In genomic region chr16:70683146-70683944, GRCh38 we compare ENCODE assay signal across 12 cellular contexts. TPM values are rescaled to one million over a fixed set of nuclear protein-coding genes. Genes with fewer than 3 reads are reported as not detected.
DNase-seq lines count a peak whose midpoint lies in the region; ATAC-seq and TF ChIP-seq lines count a peak whose summit lies in the region.
"Had no signal": no experiment of that assay in that cellular context is flagged by ENCODE, and none has a peak within 500 bp of the region (broad histone marks: within the 10 kb centered on the region; RNA-seq: fewer than 3 reads in every experiment).

No MANE protein-coding gene starts in this region.

- intact Hi-C loops in mammary epithelial cell (cut with micrococcal nuclease), result loop anchor here (2.0 to 10.0 kb wide), 2 partner anchors 87 to 681 kb away; no protein-coding TSS in a partner anchor
- intact Hi-C loops in lower lobe of right lung (cut with DNase I), result no loop called here
- intact Hi-C loops in stomach (cut with DNase I; ENCODE audit: low total_unique reads), result no loop called here

- peaks cover 15% of the 10 kb centered on the region for H3K4me1 ChIP-seq in GM23248 (ENCODE audit: insufficient read depth)
- H3K4me1 ChIP-seq in mammary epithelial cell (ENCODE audit: insufficient read depth, low read length), result peaks cover 61% of the 10 kb centered on the region
- peaks cover 69% of the 10 kb centered on the region for H3K4me1 ChIP-seq in lower lobe of right lung
- H3K4me1 ChIP-seq in stomach, result peaks cover 71 to 84% (median 77%) of the 10 kb centered on the region in 4 donors
- H3K4me1 ChIP-seq in Karpas-422 (ENCODE audit: low read length), result peaks cover 9% of the 10 kb centered on the region

- no TSS peak for BruUV-seq in mammary epithelial cell (replicated peaks; lab: Mats Ljungman, UMichigan)

- ATAC-seq in lower lobe of right lung, result no peak
- ATAC-seq: CD8-positive, alpha-beta T cell had no signal

- H4K20me1 ChIP-seq in GM23248 (ENCODE audit: insufficient read depth) (no peaks in the 10 kb centered on the region), mammary epithelial cell (ENCODE audit: insufficient read depth, low read length) (no peaks in the 10 kb centered on the region), Karpas-422 (ENCODE audit: insufficient read depth, low read depth, low read length) (no peaks in the 10 kb centered on the region; the same call in 1 of the 2 replicates)

- H2AFZ ChIP-seq in GM23248 (no peak overlapping the region), mammary epithelial cell (ENCODE audit: low read depth, low read length) (no peak overlapping the region), Karpas-422 (ENCODE audit: low read length) (no peak overlapping the region)

- H3K9ac ChIP-seq in GM23248, result peak overlapping the region; percentile 95
- no peak overlapping the region for H3K9ac ChIP-seq in mammary epithelial cell (ENCODE audit: insufficient read depth, low read length)
- H3K9ac ChIP-seq in Karpas-422 (ENCODE audit: low read length), result no peak overlapping the region

- H3K9me2 ChIP-seq in GM23248 (ENCODE audit: insufficient read depth) (no peaks in the 10 kb centered on the region), Karpas-422 (replicated peaks; ENCODE audit: insufficient read depth, low read length) (no peaks in the 10 kb centered on the region)

- WGBS in GM23248 (ENCODE audit: low coverage in 1 of 2, low lambda C conversion rate in 2 of 2, missing lambda C conversion rate in 2 of 2), 2 experiments, result 72 to 74% methylated on average over 12 to 13 of the region's 13 CpGs
- WGBS in mammary epithelial cell (ENCODE audit: low coverage, missing lambda C conversion rate), result 57% methylated on average over 12 of the region's 13 CpGs
- 82 to 90% (median 86%) methylated on average over 7 to 13 of the region's 13 CpGs for WGBS in stomach, 5 donors

- DNase-seq in GM23248, result no peak
- DNase-seq in mammary epithelial cell, result no peak
- DNase-seq in lower lobe of right lung, result no peak
- DNase-seq in stomach, result no peak
- DNase-seq in RPMI8226, result no peak
- no peak for DNase-seq in stimulated activated CD4-positive, alpha-beta T cell treated with anti-CD3 and anti-CD28 coated beads, Interleukin-4, amount 100 ng/mL, for 24 hours
- DNase-seq in Karpas-422, result no peak
- no peak for DNase-seq in activated CD8-positive, alpha-beta memory T cell treated with anti-CD3 and anti-CD28 coated beads for 24 hours
- DNase-seq: activated T-cell treated with anti-CD3 and anti-CD28 coated beads for 4 hours; NCI-H1105; stimulated activated CD4-positive, alpha-beta T cell treated with anti-CD3 and anti-CD28 coated beads, Interleukin-4, amount 100 ng/mL, for 4 hours had no signal

- H3K27me3 ChIP-seq in GM23248 (replicated peaks; ENCODE audit: insufficient read depth) (no peaks in the 10 kb centered on the region), mammary epithelial cell (ENCODE audit: insufficient read depth, low read length) (no peaks in the 10 kb centered on the region), lower lobe of right lung (ENCODE audit: low read depth) (no peaks in the 10 kb centered on the region), stomach (peaks cover 0 to 11% (median 0%) of the 10 kb centered on the region in 3 donors), Karpas-422 (ENCODE audit: low read length) (no peaks in the 10 kb centered on the region)

- no peaks in the 10 kb centered on the region for H3K36me3 ChIP-seq in GM23248 (ENCODE audit: low read depth)
- no peaks in the 10 kb centered on the region for H3K36me3 ChIP-seq in mammary epithelial cell (ENCODE audit: insufficient read depth, low read length)
- H3K36me3 ChIP-seq in lower lobe of right lung, result peaks cover 21% of the 10 kb centered on the region
- peaks cover 14 to 15% (median 15%) of the 10 kb centered on the region in 4 donors for H3K36me3 ChIP-seq in stomach
- H3K36me3 ChIP-seq in Karpas-422 (ENCODE audit: insufficient read depth, low read length), result no peaks in the 10 kb centered on the region

- H3K4me3 ChIP-seq in GM23248 (peak overlapping the region; percentile 77), mammary epithelial cell (replicated peaks in 1 of 3; ENCODE audit: insufficient read depth in 1 of 3, low read depth in 2 of 3, low read length in 3 of 3) (peak overlapping the region; percentile 4 to 84 (median 13)), lower lobe of right lung (peak overlapping the region; percentile 73), stomach (peak overlapping the region; percentile 66 to 83 (median 75)), Karpas-422 (ENCODE audit: low read length) (no peak overlapping the region)

- H3K9me3 ChIP-seq in GM23248 (ENCODE audit: low read depth) (no peaks in the 10 kb centered on the region), mammary epithelial cell (replicated peaks; ENCODE audit: insufficient read depth, low read length) (no peaks in the 10 kb centered on the region), lower lobe of right lung (no peaks in the 10 kb centered on the region), stomach (no peaks in the 10 kb centered on the region), Karpas-422 (ENCODE audit: low read length) (no peaks in the 10 kb centered on the region)

- H3K79me2 ChIP-seq in GM23248 (ENCODE audit: insufficient read depth), result peaks cover 54% of the 10 kb centered on the region
- H3K79me2 ChIP-seq in mammary epithelial cell (ENCODE audit: insufficient read depth, low read length), result peaks cover 55% of the 10 kb centered on the region
- no peaks in the 10 kb centered on the region for H3K79me2 ChIP-seq in Karpas-422 (ENCODE audit: low read length)

- TF ChIP-seq POLR2A in stomach (IDR thresholded peaks at IDR 0.05), result no peak

- TF ChIP-seq EP300 in stomach (IDR thresholded peaks at IDR 0.05), result no peak

- CTCF ChIA-PET in mammary epithelial cell (lab: Charles Lee; ENCODE audit: low non-redundant PET), result no interaction called here

- in situ Hi-C loops in GM23248 (cut with MboI), result no loop called here
- in situ Hi-C loops in mammary epithelial cell (cut with MboI; ENCODE audit: low sequenced_read_pairs in 2 of 2), result loop anchor here (10.0 kb wide), 1 partner anchor 81 kb away; no protein-coding TSS in a partner anchor

- H3K27ac ChIP-seq in GM23248 (no peak overlapping the region), mammary epithelial cell (ENCODE audit: insufficient read depth, low read depth, low read length) (no peak overlapping the region), lower lobe of right lung (peak overlapping the region; percentile 24), stomach (peak overlapping the region in 4 of 5 donors; percentile 64 to 95 (median 84)), Karpas-422 (ENCODE audit: low read length) (no peak overlapping the region)

- dilution Hi-C loops in mammary epithelial cell (cut with HindIII; ENCODE audit: low sequenced_read_pairs), result no loop called here

- H3F3A ChIP-seq in GM23248 (ENCODE audit: insufficient read depth), result no peaks in the 10 kb centered on the region

- no peak for TF ChIP-seq CTCF in mammary epithelial cell (conservative IDR thresholded peaks at IDR 0.05 in 1 of 2, IDR thresholded peaks at IDR 0.05 in 1 of 2; ENCODE audit: extremely low read depth in 1 of 2, insufficient read depth in 1 of 2, low read depth in 1 of 2, low read length in 2 of 2)
- no peak for TF ChIP-seq CTCF in lower lobe of right lung (IDR thresholded peaks at IDR 0.05)
- TF ChIP-seq CTCF in stomach (IDR thresholded peaks at IDR 0.05), result no peak

- peak overlapping the region; percentile 88 for H3K4me2 ChIP-seq in GM23248 (ENCODE audit: unreplicated experiment)
- peak overlapping the region; percentile 92 for H3K4me2 ChIP-seq in mammary epithelial cell (ENCODE audit: insufficient read depth, low read depth, low read length)
- no peak overlapping the region for H3K4me2 ChIP-seq in Karpas-422 (ENCODE audit: low read depth, low read length, poor library complexity, severe bottlenecking)

RNA-seq across cellular contexts. Expression of gene MTSS2, which starts 2.5 kb away (rescaled TPM):
- 13.2 and 23.7 TPM in 2 replicates for total RNA-seq in GM23248 (2014; rRNA removed; shearing (Covaris generic))
- polyA plus RNA-seq in GM23248 (2016; fragmentation: Nextera tagmentation; extraction: Ambion mirVana), result 0.43 and 0.44 TPM in 2 replicates
- 10 to 100 TPM; 25.8 to 42.9 TPM for total RNA-seq in mammary epithelial cell
- polyA plus RNA-seq in mammary epithelial cell, result 46.7 TPM
- 28.8 TPM for polyA minus RNA-seq in mammary epithelial cell
- total RNA-seq in lower lobe of right lung, result 60.8 TPM
- total RNA-seq in stomach, result 10 to 100 TPM in 4 of 5 donors, 1 to 10 TPM in 1; 5.8 to 50.7 (median 17.4) TPM
- 10 to 100 TPM; 19.7 to 42.2 (median 33.0) TPM for polyA plus RNA-seq in stomach
- 0.15 and 0.47 TPM in 2 replicates for total RNA-seq in Karpas-422 (2014; rRNA removed; shearing (Covaris generic); ENCODE audit: low replicate concordance)

RNA-seq across cellular contexts. Expression of gene IL34, which starts 37.0 kb away (rescaled TPM):
- total RNA-seq in GM23248 (2014; rRNA removed; shearing (Covaris generic)), result 1.0 TPM in 1 of 2 replicates, not detected in the other
- polyA plus RNA-seq in GM23248 (2016; fragmentation: Nextera tagmentation; extraction: Ambion mirVana) (0.15 TPM in 1 of 2 replicates, not detected in the other), mammary epithelial cell (0.84 TPM), stomach (1 to 10 TPM; 1.5 to 5.9 (median 2.1) TPM)
- total RNA-seq in mammary epithelial cell (10 to 100 TPM in 1 of 2 donors, under 1 TPM in 1; 0.49 to 42.7 TPM), lower lobe of right lung (2.6 TPM), stomach (1 to 10 TPM in 1 of 5 donors, under 1 TPM in 2, not detected in 2; 0.45 to 2.0 (median 0.87) TPM)
- polyA minus RNA-seq in mammary epithelial cell, result 2.3 TPM
- not detected in 2 replicates for total RNA-seq in Karpas-422 (2014; rRNA removed; shearing (Covaris generic); ENCODE audit: low replicate concordance)

Comparison
In these comparisons a context has a peak if more than half of its experiments do, and no peak if none do; other contexts are left out.
1. H3K27ac ChIP-seq: peak in lower lobe of right lung (single experiment) and stomach (4 of 5); none in GM23248 (single experiment), mammary epithelial cell (single experiment) and Karpas-422 (single experiment).